ENCODE assay signal across 13 cellular contexts in genomic region chr3:33749546-33750215, GRCh38. TPM values are rescaled to one million over a fixed set of nuclear protein-coding genes. Genes with fewer than 3 reads are reported as not detected.
DNase-seq lines count a peak whose midpoint lies in the region; ATAC-seq and TF ChIP-seq lines count a peak whose summit lies in the region.
"Had no signal": no experiment of that assay in that cellular context is flagged by ENCODE, and none has a peak within 500 bp of the region (broad histone marks: within the 10 kb centered on the region; RNA-seq: fewer than 3 reads in every experiment).

No MANE protein-coding gene starts in this region.

- TF ChIP-seq RAD21 in IMR-90 (IDR thresholded peaks at IDR 0.05; ENCODE audit: low read length), result no peak

- no peak overlapping the region for H2BK120ac ChIP-seq in IMR-90 (ENCODE audit: low read depth, low read length)

- H3K27ac Mint-ChIP-seq in CD8-positive, alpha-beta T cell, result no peak overlapping the region
- H3K27ac Mint-ChIP-seq: activated naive CD4-positive, alpha-beta T cell treated with anti-CD3 and anti-CD28 coated beads, Interleukin-2, amount 10 ng/mL, durations not matched to agents 7 days and 5 days; T-helper 2 cell treated with Interferon-gamma antibody and Interleukin-4, amounts not matched to agents 5 μg/mL and 100 μg/mL, for 36 hours had no signal

- H2AK5ac ChIP-seq in IMR-90 (ENCODE audit: low read depth, low read length), result no peak overlapping the region

- intact Hi-C loops in IMR-90 (cut with micrococcal nuclease) (no loop called here), left lung (cut with DNase I) (no loop called here)
- intact Hi-C loops in CD8-positive, alpha-beta T cell (cut with DNase I, micrococcal nuclease), result no loop called here

- in situ Hi-C loops in IMR-90 (cut with MboI; ENCODE audit: low sequenced_read_pairs), result no loop called here

- H3K36me3 ChIP-seq in IMR-90 (ENCODE audit: control insufficient read depth, insufficient read depth, low read length), result no peaks in the 10 kb centered on the region
- no peaks in the 10 kb centered on the region for H3K36me3 ChIP-seq in left lung
- no peaks in the 10 kb centered on the region for H3K36me3 ChIP-seq in CD8-positive, alpha-beta T cell (ENCODE audit: insufficient read depth, low read length)

- no peak overlapping the region for H3K9ac ChIP-seq in IMR-90 (ENCODE audit: low read depth, low read length)

- no peaks in the 10 kb centered on the region for H3K9me1 ChIP-seq in IMR-90 (ENCODE audit: insufficient read depth, low read length)

- no peak overlapping the region for H2AK9ac ChIP-seq in IMR-90 (replicated peaks; ENCODE audit: low read depth, low read length, poor library complexity)

- H3K4me1 ChIP-seq in IMR-90 (ENCODE audit: control insufficient read depth, insufficient read depth, low read length) (peaks cover 2% of the 10 kb centered on the region; the same call in 1 of the 2 replicates), left lung (no peaks in the 10 kb centered on the region)
- H3K4me1 ChIP-seq in CD8-positive, alpha-beta T cell (ENCODE audit: insufficient read depth, low read length), result no peaks in the 10 kb centered on the region

- no peaks in the 10 kb centered on the region for H3K27me3 ChIP-seq in IMR-90 (ENCODE audit: control insufficient read depth, insufficient read depth, low read length)
- H3K27me3 ChIP-seq in left lung, result no peaks in the 10 kb centered on the region
- H3K27me3 ChIP-seq in CD8-positive, alpha-beta T cell (ENCODE audit: insufficient read depth, low read length), result no peaks in the 10 kb centered on the region

- DNase-seq in AML-193 (lab: John Stamatoyannopoulos, UW) (peak; percentile 95 to 97), IMR-90 (peak; percentile 71), fibroblast of peridontal ligament (ENCODE audit: extremely low read depth) (peak; percentile 57), left lung (no peak)
- no peak for DNase-seq in activated naive CD4-positive, alpha-beta T cell treated with Interleukin-2 at 50 U/mL for 16 hours
- DNase-seq in CD8-positive, alpha-beta T cell, result no peak
- DNase-seq: activated naive CD4-positive, alpha-beta T cell treated with anti-CD3 and anti-CD28 coated beads, Interleukin-2, amount 10 ng/mL, durations not matched to agents 7 days and 5 days; foreskin melanocyte; NCI-H2107 had no signal

- no peaks in the 10 kb centered on the region for H3K4me1 Mint-ChIP-seq in CD8-positive, alpha-beta T cell (ENCODE audit: low read depth)
- H3K4me1 Mint-ChIP-seq: activated naive CD4-positive, alpha-beta T cell treated with anti-CD3 and anti-CD28 coated beads, Interleukin-2, amount 10 ng/mL, durations not matched to agents 7 days and 5 days had no signal

- no peak overlapping the region for H2BK5ac ChIP-seq in IMR-90 (ENCODE audit: low read depth, low read length, poor library complexity, severe bottlenecking)

- TF ChIP-seq POLR2A in IMR-90 (IDR thresholded peaks at IDR 0.05; ENCODE audit: low read depth, low read length), result no peak

- H4K20me1 ChIP-seq in IMR-90 (ENCODE audit: insufficient read depth, low read length), result no peaks in the 10 kb centered on the region

- H3K9me3 ChIP-seq in IMR-90 (ENCODE audit: control insufficient read depth, insufficient read depth, low read length) (0 out of 2 replicates have a peak, but pooled peaks cover 2% of the 10 kb centered on the region), left lung (peaks cover 0 to 11% of the 10 kb centered on the region in 2 donors)
- no peaks in the 10 kb centered on the region for H3K9me3 ChIP-seq in CD8-positive, alpha-beta T cell (ENCODE audit: low read length)

- H3K36me3 Mint-ChIP-seq in CD8-positive, alpha-beta T cell, result peaks cover 4% of the 10 kb centered on the region
- H3K36me3 Mint-ChIP-seq: activated naive CD4-positive, alpha-beta T cell treated with anti-CD3 and anti-CD28 coated beads, Interleukin-2, amount 10 ng/mL, durations not matched to agents 7 days and 5 days had no signal

- no peak overlapping the region for H3K4me3 Mint-ChIP-seq in CD8-positive, alpha-beta T cell
- H3K4me3 Mint-ChIP-seq: activated naive CD4-positive, alpha-beta T cell treated with anti-CD3 and anti-CD28 coated beads, Interleukin-2, amount 10 ng/mL, durations not matched to agents 7 days and 5 days; T-helper 2 cell treated with Interferon-gamma antibody and Interleukin-4, amounts not matched to agents 5 μg/mL and 100 μg/mL, for 36 hours had no signal

- no peak overlapping the region for H2AFZ ChIP-seq in IMR-90 (replicated peaks; ENCODE audit: low read length, poor library complexity)

- H3K27me3 Mint-ChIP-seq in CD8-positive, alpha-beta T cell (ENCODE audit: low read depth), result peaks cover 5% of the 10 kb centered on the region

- no peak overlapping the region for H3K4me3 ChIP-seq in IMR-90 (ENCODE audit: insufficient read depth, low read depth, low read length)
- H3K4me3 ChIP-seq in left lung, result no peak overlapping the region
- H3K4me3 ChIP-seq in CD8-positive, alpha-beta T cell (ENCODE audit: low read depth, low read length), result no peak overlapping the region

- no peak overlapping the region for H3K14ac ChIP-seq in IMR-90 (replicated peaks; ENCODE audit: low read depth, low read length)

- no peak overlapping the region for H3K56ac ChIP-seq in IMR-90 (ENCODE audit: extremely low read depth, insufficient read depth, low read length)

- no TSS peak for BruUV-seq in IMR-90 (replicated peaks; lab: Mats Ljungman, UMichigan)

- POLR2A ChIA-PET in IMR-90 (lab: Charles Lee; ENCODE audit: unreplicated experiment), result no interaction called here
- POLR2A ChIA-PET in CD8-positive, alpha-beta T cell (lab: Charles Lee), result no interaction called here

- ATAC-seq in IMR-90 (ENCODE audit: low read depth) (peak; percentile 72), SK-N-SH treated with all-trans-retinoic acid at 6 μM for 48 hours (peak; percentile 39; the same call in 2 of the 3 replicates), left lung (no peak), esophagus mucosa (no peak)
- ATAC-seq in CD8-positive, alpha-beta T cell, result no peak

- H3K9me3 Mint-ChIP-seq in CD8-positive, alpha-beta T cell, result peaks cover 6% of the 10 kb centered on the region

- H3K27ac ChIP-seq in IMR-90 (ENCODE audit: insufficient read depth, low read length) (no peak overlapping the region), left lung (no peak overlapping the region)
- H3K27ac ChIP-seq in CD8-positive, alpha-beta T cell (ENCODE audit: low read depth, low read length), result no peak overlapping the region
- H3K27ac ChIP-seq: C4-2B had no signal

- no peak overlapping the region for H2BK15ac ChIP-seq in IMR-90 (ENCODE audit: low read depth, low read length)

- no peak overlapping the region for H3K18ac ChIP-seq in IMR-90 (ENCODE audit: low read depth, low read length)

- no peak overlapping the region for H4K91ac ChIP-seq in IMR-90 (ENCODE audit: insufficient read depth, low read depth, low read length)

- no peaks in the 10 kb centered on the region for H3K79me1 ChIP-seq in IMR-90 (ENCODE audit: low read depth in 1 of 2, low read length in 2 of 2)

- no peak overlapping the region for H4K8ac ChIP-seq in IMR-90 (ENCODE audit: low read depth in 2 of 2, low read length in 2 of 2)

- CTCF ChIA-PET in IMR-90 (lab: Yijun Ruan, JAX), result no interaction called here
- CTCF ChIA-PET in CD8-positive, alpha-beta T cell (lab: Charles Lee), result no interaction called here

- H3K4ac ChIP-seq in IMR-90 (ENCODE audit: low read depth, low read length), result no peak overlapping the region

- H4K5ac ChIP-seq in IMR-90 (ENCODE audit: low read depth, low read length), result no peak overlapping the region

- H3K23ac ChIP-seq in IMR-90 (ENCODE audit: low read depth, low read length), result no peak overlapping the region

- dilution Hi-C loops in IMR-90 (cut with HindIII; ENCODE audit: low sequenced_read_pairs, unreplicated experiment), result no loop called here

- no peak overlapping the region for H2BK20ac ChIP-seq in IMR-90 (ENCODE audit: low read depth, low read length)

- no peak for TF ChIP-seq CTCF in IMR-90 (conservative IDR thresholded peaks at IDR 0.05; ENCODE audit: low read depth, low read length)
- TF ChIP-seq CTCF in left lung (IDR thresholded peaks at IDR 0.05), result no peak
- TF ChIP-seq CTCF in CD8-positive, alpha-beta T cell (IDR thresholded peaks at IDR 0.05), result no peak

- no CpG with 5 or more reads among the region's 2 CpGs for WGBS in IMR-90 (ENCODE audit: extremely low coverage in 2 of 2, insufficient read length in 1 of 2), 2 experiments

- H3K4me2 ChIP-seq in IMR-90 (ENCODE audit: low read depth, low read length), result no peak overlapping the region

TF ChIP-seq in IMR-90, 13 proteins besides CTCF, POLR2A, EP300 and RAD21 (continues in another document):
- TF ChIP-seq ELK1 (IDR thresholded peaks at IDR 0.05; ENCODE audit: borderline replicate concordance, low read depth, low read length), result no peak

TF ChIP-seq in SK-N-SH treated with all-trans-retinoic acid at 6 μM for 48 hours, 23 proteins besides CTCF, POLR2A, EP300 and RAD21 (continues in another document):
- TF ChIP-seq PPARA (CRISPR knock-in tag; IDR thresholded peaks at IDR 0.05; ENCODE audit: borderline replicate concordance) (no peak), ZNF8 (CRISPR knock-in tag; IDR thresholded peaks at IDR 0.05) (no peak), OSR1 (CRISPR knock-in tag; IDR thresholded peaks at IDR 0.05) (no peak), ARNTL (CRISPR knock-in tag; IDR thresholded peaks at IDR 0.05; ENCODE audit: borderline replicate concordance, low read depth) (no peak), SNAI2 (CRISPR knock-in tag; IDR thresholded peaks at IDR 0.05) (no peak), TCF4 (CRISPR knock-in tag; IDR thresholded peaks at IDR 0.05; ENCODE audit: borderline replicate concordance) (no peak)

RNA-seq across cellular contexts. Expression of gene CLASP2, which starts 31.6 kb away (rescaled TPM):
- total RNA-seq in IMR-90 (2012; rRNA removed) (42.5 and 49.1 TPM in 2 replicates), left lung (10 to 100 TPM; 48.4 to 50.6 TPM), esophagus mucosa (30.2 TPM)
- polyA plus RNA-seq in IMR-90 (2012; rRNA removed), result 8.0 and 11.9 TPM in 2 replicates
- 4.5 and 7.0 TPM in 2 replicates for polyA plus RNA-seq in IMR-90 (2012; cell fraction: cytosol; rRNA removed)
- 4.7 and 24.3 TPM in 2 replicates for polyA plus RNA-seq in IMR-90 (2012; cell fraction: nucleus; rRNA removed; ENCODE audit: low replicate concordance)
- 10 to 100 TPM; 62.6 to 63.2 TPM for total RNA-seq in CD8-positive, alpha-beta T cell

RNA-seq across cellular contexts. Expression of gene PDCD6IP, which starts 48.7 kb away (rescaled TPM):
- total RNA-seq in IMR-90 (2012; rRNA removed) (68.1 and 76.1 TPM in 2 replicates), left lung (100 to 1,000 TPM; 228 to 270 TPM), esophagus mucosa (251 TPM)
- 78.3 and 134 TPM in 2 replicates for polyA plus RNA-seq in IMR-90 (2012; rRNA removed)
- polyA plus RNA-seq in IMR-90 (2012; cell fraction: cytosol; rRNA removed), result 14.9 and 61.1 TPM in 2 replicates
- polyA plus RNA-seq in IMR-90 (2012; cell fraction: nucleus; rRNA removed; ENCODE audit: low replicate concordance), result 235 TPM in 2 replicates
- 10 to 100 TPM; 84.7 to 92.4 TPM for total RNA-seq in CD8-positive, alpha-beta T cell

Comparison
In these comparisons a context has a peak if more than half of its experiments do, and no peak if none do; other contexts are left out.
1. DNase-seq: peak in AML-193 (2 of 2), IMR-90 (single experiment) and fibroblast of peridontal ligament (single experiment); none in left lung (0 of 2), activated naive CD4-positive, alpha-beta T cell treated with Interleukin-2 at 50 U/mL for 16 hours (single experiment) and CD8-positive, alpha-beta T cell (0 of 7).
2. ATAC-seq: peak in IMR-90 (single experiment) and SK-N-SH treated with all-trans-retinoic acid at 6 μM for 48 hours (single experiment); none in left lung (single experiment), esophagus mucosa (single experiment) and CD8-positive, alpha-beta T cell (single experiment).